ENCODE assay signal across 16 cellular contexts in the genomic region with DNA sequence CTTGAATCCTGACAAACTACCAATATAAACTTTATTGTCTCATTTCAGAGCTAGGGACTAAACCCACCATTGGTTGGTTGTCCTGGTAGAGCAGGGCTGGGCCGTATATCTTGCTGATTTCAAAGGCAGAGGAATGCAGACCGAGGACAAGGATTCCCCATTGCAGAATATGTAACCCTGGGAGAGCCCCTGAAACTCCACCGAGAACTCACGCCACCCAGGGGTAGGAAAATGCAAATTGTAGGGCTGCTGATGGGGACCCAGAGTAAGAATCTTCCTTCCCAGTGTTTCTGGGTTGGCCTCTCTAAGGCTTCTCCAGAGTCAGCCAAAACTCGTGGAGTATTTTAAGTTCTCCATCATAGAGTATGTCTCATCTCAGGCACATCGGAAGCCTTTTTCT.
DNase-seq lines count a peak whose midpoint lies in the region; ATAC-seq, FAIRE-seq and TF ChIP-seq lines count a peak whose summit lies in the region.
"Had no signal": no experiment of that assay in that cellular context is flagged by ENCODE, and none has a peak within 500 bp of the region (broad histone marks: within the 10 kb centered on the region; RNA-seq: fewer than 3 reads in every experiment).

No MANE protein-coding gene starts in this region.

- H2BK20ac ChIP-seq in H1 (ENCODE audit: low read length), result no peak overlapping the region

- H2AK5ac ChIP-seq in H1 (ENCODE audit: low read depth, low read length), result no peak overlapping the region

- peak; percentile 21 to 47; a peak in 3 of 4 replicates for TF ChIP-seq RAD21 in H1 (IDR thresholded peaks at IDR 0.05 in 1 of 2, conservative IDR thresholded peaks at IDR 0.05 in 1 of 2; ENCODE audit: low read depth in 2 of 2, low read length in 2 of 2)

- no peak overlapping the region for H3K4ac ChIP-seq in H1 (replicated peaks; ENCODE audit: insufficient read length, low read depth, low read length)

- H3K9me3 ChIP-seq in OCI-LY3 (ENCODE audit: insufficient read depth, low read length) (no peaks in the 10 kb centered on the region), H1 (ENCODE audit: insufficient read depth in 2 of 2, low read depth in 1 of 2, low read length in 1 of 2) (no peaks in the 10 kb centered on the region)
- H3K9me3 ChIP-seq: BLaER1 treated with 17β-estradiol and CSF1 and Interleukin-3, amounts not matched to agents 10 nM and 100 nM; HAP-1 had no signal

- CTCF ChIA-PET in H1 (lab: Charles Lee; ENCODE audit: partially characterized antibody), result interaction anchor here (1.0 to 1.2 kb wide), 3 partner anchors 35 to 70 kb away, joined by 3 read pairs; no protein-coding TSS in a partner anchor

- no peak overlapping the region for H3K27ac ChIP-seq in OCI-LY3 (ENCODE audit: low read length)
- no peak overlapping the region for H3K27ac ChIP-seq in H1 (ENCODE audit: low read depth, low read length)
- no peak overlapping the region for H3K27ac ChIP-seq in coronary artery
- H3K27ac ChIP-seq: BLaER1 treated with 17β-estradiol and CSF1 and Interleukin-3, amounts not matched to agents 10 nM and 100 nM; HL-60 had no signal

- H4K91ac ChIP-seq in H1 (replicated peaks; ENCODE audit: insufficient read length, low read length), result no peak overlapping the region

- no peak overlapping the region for H3K4me3 ChIP-seq in GM06990 (replicated peaks; ENCODE audit: low read depth, low read length)
- peak overlapping the region; percentile 24 for H3K4me3 ChIP-seq in OCI-LY3 (ENCODE audit: low read length)
- no peak overlapping the region for H3K4me3 ChIP-seq in H1 (ENCODE audit: extremely low read depth in 1 of 4, insufficient read depth in 2 of 4, low read depth in 3 of 4, low read length in 4 of 4)
- H3K4me3 ChIP-seq in coronary artery, result no peak overlapping the region
- H3K4me3 ChIP-seq: BLaER1 treated with 17β-estradiol and CSF1 and Interleukin-3, amounts not matched to agents 10 nM and 100 nM; HAP-1 had no signal

- POLR2A ChIA-PET in H1 (lab: Charles Lee; ENCODE audit: partially characterized antibody), result no interaction called here

- H3K56ac ChIP-seq in H1 (replicated peaks; ENCODE audit: insufficient read length, low read depth, low read length), result no peak overlapping the region

- ATAC-seq in GM18909 (IDR thresholded peaks at IDR 0.05; ENCODE audit: poor library complexity, unreplicated experiment), result no peak

- H3K23ac ChIP-seq in H1 (ENCODE audit: insufficient read length), result no peak overlapping the region

- DNase-seq in GM06990 (ENCODE audit: extremely low read depth, insufficient read length) (no peak), H1 (ENCODE audit: low read depth in 1 of 2, low spot score in 2 of 2) (no peak), iPS-NIHi11 (ENCODE audit: low spot score) (peak; percentile 49), coronary artery (ENCODE audit: low spot score) (no peak), NCI-H446 (lab: John Stamatoyannopoulos, UW) (no peak), NCI-H526 treated with DMSO at 0.1 percent for 48 hours (lab: John Stamatoyannopoulos, UW) (no peak)
- DNase-seq: ACHN; CD4-positive, CD25-positive, alpha-beta regulatory T cell; DMS53; KBM-7 had no signal

- no peaks in the 10 kb centered on the region for H3K79me1 ChIP-seq in H1 (ENCODE audit: low read depth, low read length)

- FAIRE-seq in H1 (lab: Jason Lieb, UNC), result peak; percentile 32
- FAIRE-seq: GM12892 had no signal

- H3K9ac ChIP-seq in OCI-LY3 (ENCODE audit: low read length), result peak overlapping the region; percentile 17; the same call in 1 of the 2 replicates
- no peak overlapping the region for H3K9ac ChIP-seq in H1 (replicated peaks in 1 of 4; ENCODE audit: extremely low read depth in 1 of 4, low read depth in 3 of 4, low read length in 3 of 4)
- H3K9ac ChIP-seq: BLaER1 treated with 17β-estradiol and CSF1 and Interleukin-3, amounts not matched to agents 10 nM and 100 nM had no signal

- H3K36me3 ChIP-seq in GM06990 (ENCODE audit: control insufficient read depth, insufficient read depth, low read length), result no peaks in the 10 kb centered on the region
- no peaks in the 10 kb centered on the region for H3K36me3 ChIP-seq in OCI-LY3 (replicated peaks; ENCODE audit: low read depth, low read length)
- H3K36me3 ChIP-seq in H1 (ENCODE audit: control insufficient read depth in 2 of 4, insufficient read depth in 4 of 4, low read length in 3 of 4), result no peaks in the 10 kb centered on the region
- H3K36me3 ChIP-seq: BLaER1 treated with 17β-estradiol and CSF1 and Interleukin-3, amounts not matched to agents 10 nM and 100 nM; HAP-1 had no signal

- no peak for TF ChIP-seq EP300 in H1 (IDR thresholded peaks at IDR 0.05; ENCODE audit: borderline replicate concordance in 1 of 2, low read depth in 2 of 2, low read length in 2 of 2)

- H4K5ac ChIP-seq in H1 (ENCODE audit: insufficient read length, low read depth, low read length), result no peak overlapping the region

- H2AFZ ChIP-seq in OCI-LY3 (ENCODE audit: low read depth, low read length), result peak overlapping the region; percentile 3; the same call in 1 of the 2 replicates
- H2AFZ ChIP-seq in H1 (ENCODE audit: low read length), result no peak overlapping the region

- peaks cover 2% of the 10 kb centered on the region for H3K27me3 ChIP-seq in GM06990 (replicated peaks; ENCODE audit: control insufficient read depth, insufficient read depth, low read length)
- peaks cover under 1% of the 10 kb centered on the region; the same call in 1 of the 2 replicates for H3K27me3 ChIP-seq in OCI-LY3 (ENCODE audit: low read depth, low read length)
- H3K27me3 ChIP-seq in H1 (replicated peaks in 1 of 4; ENCODE audit: control insufficient read depth in 3 of 4, extremely low read depth in 1 of 4, insufficient read depth in 3 of 4, low read length in 3 of 4), result peaks cover 0 to 6% (median 1%) of the 10 kb centered on the region in 4 experiments; a peak in 1 of 7 replicates
- H3K27me3 ChIP-seq: BLaER1 treated with 17β-estradiol and CSF1 and Interleukin-3, amounts not matched to agents 10 nM and 100 nM had no signal

- no peak overlapping the region for H3K14ac ChIP-seq in H1 (ENCODE audit: insufficient read length)

- H4K20me1 ChIP-seq in OCI-LY3 (ENCODE audit: insufficient read depth, low read length) (no peaks in the 10 kb centered on the region), H1 (replicated peaks in 1 of 2; ENCODE audit: control insufficient read depth in 1 of 2, insufficient read depth in 2 of 2, low read length in 2 of 2) (no peaks in the 10 kb centered on the region)
- H4K20me1 ChIP-seq: BLaER1 treated with 17β-estradiol and CSF1 and Interleukin-3, amounts not matched to agents 10 nM and 100 nM had no signal

- peaks cover 33% of the 10 kb centered on the region for H3K4me1 ChIP-seq in OCI-LY3 (ENCODE audit: low read length)
- peaks cover 1 to 12% (median 6%) of the 10 kb centered on the region in 4 experiments; a peak in 6 of 7 replicates for H3K4me1 ChIP-seq in H1 (replicated peaks in 1 of 4; ENCODE audit: control insufficient read depth in 3 of 4, insufficient read depth in 4 of 4, low read length in 3 of 4)
- H3K4me1 ChIP-seq: HAP-1 had no signal

- TF ChIP-seq CTCF in GM06990 (IDR thresholded peaks at IDR 0.05; ENCODE audit: insufficient read depth, low read length, poor library complexity, severe bottlenecking) (peak; percentile 9), OCI-LY3 (IDR thresholded peaks at IDR 0.05; ENCODE audit: low read depth, low read length) (peak; percentile 52), H1 (IDR thresholded peaks at IDR 0.05; ENCODE audit: control extremely low read depth in 1 of 3, insufficient read depth in 1 of 3, low read depth in 1 of 3, low read length in 3 of 3) (peak in 2 of 3 experiments; percentile 29 to 32; a peak in 3 of 4 replicates), coronary artery (IDR thresholded peaks at IDR 0.05) (no peak)

- no peak overlapping the region for H2BK15ac ChIP-seq in H1 (ENCODE audit: low read length)

- H2BK12ac ChIP-seq in H1 (ENCODE audit: low read depth, low read length), result no peak overlapping the region

- H3K18ac ChIP-seq in H1 (ENCODE audit: extremely low read depth, low read length), result no peak overlapping the region

- 66% methylated on average over 6 of the region's 6 CpGs; no CpG with 5 or more reads in 1 of the 2 experiments for WGBS in H1 (ENCODE audit: extremely low coverage in 1 of 2, insufficient coverage in 1 of 2, insufficient read length in 1 of 2, insufficient replicate concordance in 2 of 2, low coverage in 1 of 2, low lambda C conversion rate in 2 of 2, missing lambda C conversion rate in 1 of 2), 2 experiments

- no peak overlapping the region for H4K8ac ChIP-seq in H1 (ENCODE audit: extremely low read depth, insufficient read depth, low read length)

- H2BK120ac ChIP-seq in H1 (replicated peaks; ENCODE audit: low read depth, low read length), result no peak overlapping the region

- H3K79me2 ChIP-seq in OCI-LY3 (ENCODE audit: low read length), result no peaks in the 10 kb centered on the region
- no peaks in the 10 kb centered on the region for H3K79me2 ChIP-seq in H1 (ENCODE audit: control insufficient read depth in 1 of 2, insufficient read depth in 2 of 2, low read length in 2 of 2)

- no peaks in the 10 kb centered on the region for H3K23me2 ChIP-seq in H1 (ENCODE audit: low read depth, low read length)

- peak overlapping the region; percentile 66 for H3K4me2 ChIP-seq in OCI-LY3 (ENCODE audit: low read length)
- no peak overlapping the region for H3K4me2 ChIP-seq in H1 (ENCODE audit: insufficient read depth in 1 of 2, low read depth in 2 of 2, low read length in 2 of 2)
- H3K4me2 ChIP-seq: BLaER1 treated with 17β-estradiol and CSF1 and Interleukin-3, amounts not matched to agents 10 nM and 100 nM had no signal

- H2BK5ac ChIP-seq in H1 (ENCODE audit: low read depth, low read length), result no peak overlapping the region

- TF ChIP-seq POLR2A in H1 (IDR thresholded peaks at IDR 0.05; ENCODE audit: control extremely low read depth in 1 of 2, low read depth in 2 of 2, low read length in 2 of 2), result no peak

TF ChIP-seq in H1, 55 proteins besides CTCF, POLR2A, EP300 and RAD21 (continues in another document):
- TF ChIP-seq, protein P1, sequence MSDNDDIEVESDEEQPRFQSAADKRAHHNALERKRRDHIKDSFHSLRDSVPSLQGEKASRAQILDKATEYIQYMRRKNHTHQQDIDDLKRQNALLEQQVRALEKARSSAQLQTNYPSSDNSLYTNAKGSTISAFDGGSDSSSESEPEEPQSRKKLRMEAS (IDR thresholded peaks at IDR 0.05), result no peak
- TF ChIP-seq CHD1 (IDR thresholded peaks at IDR 0.05; ENCODE audit: low read depth, low read length), result no peak
- no peak for TF ChIP-seq HDAC6 (IDR thresholded peaks at IDR 0.05; ENCODE audit: low read depth, low read length)
- TF ChIP-seq CEBPB (IDR thresholded peaks at IDR 0.05; ENCODE audit: low read depth, low read length), result no peak
- no peak for TF ChIP-seq BCL11A (IDR thresholded peaks at IDR 0.05; ENCODE audit: low read depth in 2 of 2, low read length in 2 of 2)
- no peak for TF ChIP-seq RFX5 (IDR thresholded peaks at IDR 0.05; ENCODE audit: borderline replicate concordance, low read depth, low read length)
